Comparison of ENCODE assay signal across 19 cellular contexts in genomic region chr5:142520885-142521284, GRCh38.
DNase-seq lines count a peak whose midpoint lies in the region; ATAC-seq and TF ChIP-seq lines count a peak whose summit lies in the region.
"Had no signal": no experiment of that assay in that cellular context is flagged by ENCODE, and none has a peak within 500 bp of the region (broad histone marks: within the 10 kb centered on the region; RNA-seq: fewer than 3 reads in every experiment).

No MANE protein-coding gene starts in this region.

- TF ChIP-seq CTCF in GM23338 (conservative IDR thresholded peaks at IDR 0.05; ENCODE audit: low read depth in 2 of 2) (no peak), hepatocyte (IDR thresholded peaks at IDR 0.05; ENCODE audit: poor library complexity) (no peak), heart right ventricle (IDR thresholded peaks at IDR 0.05) (no peak), colonic mucosa (IDR thresholded peaks at IDR 0.05) (no peak)

- no peak overlapping the region for H3K9ac ChIP-seq in colonic mucosa (ENCODE audit: low read depth in 2 of 2, low read length in 2 of 2)

- peaks cover 19% of the 10 kb centered on the region; the same call in 2 of the 3 replicates for H3K36me3 Mint-ChIP-seq in GM23338 (ENCODE audit: low read depth)
- H3K36me3 Mint-ChIP-seq: CD14-positive monocyte had no signal

- peaks cover 4% of the 10 kb centered on the region for H3K9me3 ChIP-seq in SJCRH30 (replicated peaks)
- H3K9me3 ChIP-seq in hepatocyte (ENCODE audit: low read depth): no peaks in the 10 kb centered on the region
- peaks cover 0 to 17% (median 5%) of the 10 kb centered on the region in 11 donors for H3K9me3 ChIP-seq in heart right ventricle
- no peaks in the 10 kb centered on the region for H3K9me3 ChIP-seq in colonic mucosa
- H3K9me3 ChIP-seq: gastrocnemius medialis, thyroid gland had no signal

- H3K4me3 ChIP-seq in GM23338: no peak overlapping the region
- H3K4me3 ChIP-seq in SJCRH30: no peak overlapping the region
- H3K4me3 ChIP-seq in hepatocyte: no peak overlapping the region
- no peak overlapping the region for H3K4me3 ChIP-seq in heart right ventricle
- H3K4me3 ChIP-seq in colonic mucosa: no peak overlapping the region
- H3K4me3 ChIP-seq: ascending aorta, gastrocnemius medialis, thyroid gland had no signal

- 35% methylated on average over 2 of the region's 2 CpGs for WGBS in hepatocyte (ENCODE audit: low lambda C conversion rate, missing lambda C conversion rate)
- WGBS in heart right ventricle, 2 donors: 88 to 96% methylated on average over 2 of the region's 2 CpGs

- H3K4me1 Mint-ChIP-seq in GM23338: peaks cover 24% of the 10 kb centered on the region
- H3K4me1 Mint-ChIP-seq: activated CD4-positive, alpha-beta T cell treated with anti-CD3 and anti-CD28 coated beads, Interleukin-2, amount 10 ng/mL, durations not matched to agents 7 days and 5 days; CD14-positive monocyte; natural killer cell; stimulated activated naive B cell treated with anti-CD40 and anti-IgM and Interleukin-4, amounts not matched to agents 10 μg/mL and 1 μg/mL and 100 μg/mL, for 72 hours had no signal

- H3K27me3 ChIP-seq in GM23338 (ENCODE audit: insufficient read depth): no peaks in the 10 kb centered on the region
- H3K27me3 ChIP-seq in SJCRH30: no peaks in the 10 kb centered on the region
- no peaks in the 10 kb centered on the region for H3K27me3 ChIP-seq in hepatocyte
- no peaks in the 10 kb centered on the region for H3K27me3 ChIP-seq in heart right ventricle
- no peaks in the 10 kb centered on the region for H3K27me3 ChIP-seq in colonic mucosa
- H3K27me3 ChIP-seq: ascending aorta, gastrocnemius medialis, thyroid gland had no signal

- H3K27ac Mint-ChIP-seq in GM23338: no peak overlapping the region
- H3K27ac Mint-ChIP-seq: activated CD4-positive, alpha-beta T cell treated with anti-CD3 and anti-CD28 coated beads, Interleukin-2, amount 10 ng/mL, durations not matched to agents 7 days and 5 days; activated naive CD4-positive, alpha-beta T cell treated with anti-CD3 and anti-CD28 coated beads for 36 hours; CD14-positive monocyte; natural killer cell; stimulated activated naive B cell treated with anti-CD40 and anti-IgM and Interleukin-4, amounts not matched to agents 10 μg/mL and 1 μg/mL and 100 μg/mL, for 72 hours had no signal

- H3K9me2 ChIP-seq in GM23338 (ENCODE audit: insufficient read depth): 0 out of 2 replicates have a peak, but pooled peaks cover 4% of the 10 kb centered on the region
- no peaks in the 10 kb centered on the region for H3K9me2 ChIP-seq in hepatocyte (replicated peaks; ENCODE audit: insufficient read depth)

- H2AFZ ChIP-seq in GM23338: peak overlapping the region; percentile 10; the same call in 1 of the 2 replicates
- no peak overlapping the region for H2AFZ ChIP-seq in hepatocyte

- H3K79me2 ChIP-seq in GM23338 (replicated peaks; ENCODE audit: insufficient read depth): no peaks in the 10 kb centered on the region
- no peaks in the 10 kb centered on the region for H3K79me2 ChIP-seq in hepatocyte

- H3K4me2 ChIP-seq in GM23338 (no peak overlapping the region; the same call in 1 of the 2 replicates), hepatocyte (no peak overlapping the region)

- H3K27ac ChIP-seq in GM23338 (ENCODE audit: low read depth) (no peak overlapping the region), SJCRH30 (no peak overlapping the region), hepatocyte (peak overlapping the region; percentile 68), heart right ventricle (no peak overlapping the region), colonic mucosa (no peak overlapping the region)
- H3K27ac ChIP-seq: ascending aorta, gastrocnemius medialis, thyroid gland had no signal

- H3K36me3 ChIP-seq in GM23338 (ENCODE audit: insufficient read depth): no peaks in the 10 kb centered on the region
- no peaks in the 10 kb centered on the region for H3K36me3 ChIP-seq in SJCRH30
- no peaks in the 10 kb centered on the region for H3K36me3 ChIP-seq in hepatocyte (replicated peaks; ENCODE audit: insufficient read depth, low read depth)
- H3K36me3 ChIP-seq in heart right ventricle: no peaks in the 10 kb centered on the region
- H3K36me3 ChIP-seq in colonic mucosa: no peaks in the 10 kb centered on the region
- H3K36me3 ChIP-seq: ascending aorta, gastrocnemius medialis, thyroid gland had no signal

- H4K20me1 ChIP-seq in GM23338 (replicated peaks; ENCODE audit: insufficient read depth): no peaks in the 10 kb centered on the region
- no peaks in the 10 kb centered on the region for H4K20me1 ChIP-seq in hepatocyte (ENCODE audit: insufficient read depth, poor library complexity, severe bottlenecking)

- H3K4me3 Mint-ChIP-seq in GM23338: no peak overlapping the region
- H3K4me3 Mint-ChIP-seq: activated CD4-positive, alpha-beta T cell treated with anti-CD3 and anti-CD28 coated beads, Interleukin-2, amount 10 ng/mL, durations not matched to agents 7 days and 5 days; activated naive CD4-positive, alpha-beta T cell treated with anti-CD3 and anti-CD28 coated beads for 36 hours; CD14-positive monocyte; natural killer cell; stimulated activated naive B cell treated with anti-CD40 and anti-IgM and Interleukin-4, amounts not matched to agents 10 μg/mL and 1 μg/mL and 100 μg/mL, for 72 hours had no signal

- ATAC-seq in GM23338 (no peak; the same call in 2 of the 3 replicates), heart right ventricle (no peak)
- ATAC-seq: gastrocnemius medialis; natural killer cell; stimulated activated naive B cell treated with anti-CD40 and anti-IgM and Interleukin-4, amounts not matched to agents 10 μg/mL and 1 μg/mL and 100 μg/mL, for 72 hours had no signal

- H3K27me3 Mint-ChIP-seq in GM23338 (ENCODE audit: insufficient read depth, low read depth, poor library complexity): peaks cover 8% of the 10 kb centered on the region

- DNase-seq in GM23338 (ENCODE audit: low spot score): no peak
- DNase-seq in SJCRH30: peak; percentile 28 to 58
- no peak for DNase-seq in hepatocyte (ENCODE audit: low spot score)
- DNase-seq in activated naive CD4-positive, alpha-beta T cell (lab: John Stamatoyannopoulos, UW): no peak
- no peak for DNase-seq in NOMO-1 (lab: John Stamatoyannopoulos, UW; ENCODE audit: unreplicated experiment in 2 of 2)
- DNase-seq in heart right ventricle: no peak
- no peak for DNase-seq in colonic mucosa
- DNase-seq: activated CD4-positive, alpha-beta T cell treated with anti-CD3 and anti-CD28 coated beads, Interleukin-2, amount 10 ng/mL, durations not matched to agents 7 days and 5 days; activated naive CD4-positive, alpha-beta T cell treated with anti-CD3 and anti-CD28 coated beads for 36 hours; activated T-cell treated with anti-CD3 and anti-CD28 coated beads for 4 hours; DMS153; gastrocnemius medialis; natural killer cell; NCI-H2107; RPMI8226; stimulated activated naive B cell treated with anti-CD40 and anti-IgM and Interleukin-4, amounts not matched to agents 10 μg/mL and 1 μg/mL and 100 μg/mL, for 72 hours; thyroid gland had no signal

- H3K4me1 ChIP-seq in GM23338 (ENCODE audit: insufficient read depth) (peaks cover 12% of the 10 kb centered on the region), SJCRH30 (peaks cover 17% of the 10 kb centered on the region), hepatocyte (ENCODE audit: insufficient read depth) (peaks cover 21% of the 10 kb centered on the region), heart right ventricle (peaks cover 0 to 8% (median 0%) of the 10 kb centered on the region in 9 donors), colonic mucosa (no peaks in the 10 kb centered on the region)
- H3K4me1 ChIP-seq: ascending aorta, gastrocnemius medialis, thyroid gland had no signal

- intact Hi-C loops in heart right ventricle (cut with DNase I): no loop called here
- intact Hi-C loops in colonic mucosa (cut with DNase I): no loop called here

- H3F3A ChIP-seq in GM23338 (replicated peaks; ENCODE audit: low read depth): peaks cover 6% of the 10 kb centered on the region; the same call in 1 of the 2 replicates

- peaks cover 21% of the 10 kb centered on the region for H3K9me3 Mint-ChIP-seq in GM23338

TF ChIP-seq in GM23338, 12 proteins besides CTCF, POLR2A, EP300 and RAD21 (continues in another document):
- TF ChIP-seq STAT1 (IDR thresholded peaks at IDR 0.05; ENCODE audit: unreplicated experiment): no peak

Comparison
In these comparisons a context has a peak if more than half of its experiments do, and no peak if none do; other contexts are left out.
1. DNase-seq: peak in SJCRH30 (2 of 2); none in GM23338 (single experiment), hepatocyte (single experiment), activated naive CD4-positive, alpha-beta T cell (0 of 4), NOMO-1 (0 of 2), heart right ventricle (0 of 2) and colonic mucosa (single experiment).